In the genomic region with DNA sequence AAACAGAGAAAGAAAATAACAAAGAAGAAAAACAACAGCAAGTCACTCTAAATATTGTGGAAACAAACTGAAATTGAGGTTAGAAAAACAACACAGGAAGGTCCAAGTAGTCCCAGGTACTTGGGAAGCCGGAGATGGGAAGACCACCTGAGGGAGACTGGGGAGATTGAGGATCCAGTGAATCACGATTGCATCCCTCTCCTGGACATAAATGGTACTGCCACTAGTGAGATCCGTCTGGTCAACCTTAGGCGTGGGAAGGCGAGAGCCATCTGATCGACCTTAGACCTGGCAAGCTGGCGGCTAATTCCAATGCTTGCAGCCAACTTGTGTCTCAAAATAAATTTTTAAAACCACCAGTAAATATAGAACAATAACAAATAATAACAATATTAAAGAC, we compare ENCODE assay signal across 1 cellular context.
TF ChIP-seq lines count a peak whose summit lies in the region.

No MANE protein-coding gene starts in this region.

TF ChIP-seq in Ishikawa, 13 proteins besides CTCF, POLR2A, EP300 and RAD21 (continued from another document):
- TF ChIP-seq, protein P1, sequence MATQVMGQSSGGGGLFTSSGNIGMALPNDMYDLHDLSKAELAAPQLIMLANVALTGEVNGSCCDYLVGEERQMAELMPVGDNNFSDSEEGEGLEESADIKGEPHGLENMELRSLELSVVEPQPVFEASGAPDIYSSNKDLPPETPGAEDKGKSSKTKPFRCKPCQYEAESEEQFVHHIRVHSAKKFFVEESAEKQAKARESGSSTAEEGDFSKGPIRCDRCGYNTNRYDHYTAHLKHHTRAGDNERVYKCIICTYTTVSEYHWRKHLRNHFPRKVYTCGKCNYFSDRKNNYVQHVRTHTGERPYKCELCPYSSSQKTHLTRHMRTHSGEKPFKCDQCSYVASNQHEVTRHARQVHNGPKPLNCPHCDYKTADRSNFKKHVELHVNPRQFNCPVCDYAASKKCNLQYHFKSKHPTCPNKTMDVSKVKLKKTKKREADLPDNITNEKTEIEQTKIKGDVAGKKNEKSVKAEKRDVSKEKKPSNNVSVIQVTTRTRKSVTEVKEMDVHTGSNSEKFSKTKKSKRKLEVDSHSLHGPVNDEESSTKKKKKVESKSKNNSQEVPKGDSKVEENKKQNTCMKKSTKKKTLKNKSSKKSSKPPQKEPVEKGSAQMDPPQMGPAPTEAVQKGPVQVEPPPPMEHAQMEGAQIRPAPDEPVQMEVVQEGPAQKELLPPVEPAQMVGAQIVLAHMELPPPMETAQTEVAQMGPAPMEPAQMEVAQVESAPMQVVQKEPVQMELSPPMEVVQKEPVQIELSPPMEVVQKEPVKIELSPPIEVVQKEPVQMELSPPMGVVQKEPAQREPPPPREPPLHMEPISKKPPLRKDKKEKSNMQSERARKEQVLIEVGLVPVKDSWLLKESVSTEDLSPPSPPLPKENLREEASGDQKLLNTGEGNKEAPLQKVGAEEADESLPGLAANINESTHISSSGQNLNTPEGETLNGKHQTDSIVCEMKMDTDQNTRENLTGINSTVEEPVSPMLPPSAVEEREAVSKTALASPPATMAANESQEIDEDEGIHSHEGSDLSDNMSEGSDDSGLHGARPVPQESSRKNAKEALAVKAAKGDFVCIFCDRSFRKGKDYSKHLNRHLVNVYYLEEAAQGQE (IDR thresholded peaks at IDR 0.05; ENCODE audit: low read depth), result no peak
- no peak for TF ChIP-seq EGR1 (IDR thresholded peaks at IDR 0.05)
- no peak for TF ChIP-seq YY1 (IDR thresholded peaks at IDR 0.05; ENCODE audit: low read depth)
